In genomic region chr22:49056301-49056700, GRCh38 we compare ENCODE assay signal across 31 cellular contexts.
"Had no signal": no experiment of that assay in that cellular context is flagged by ENCODE, and none has a peak within 500 bp of the region (broad histone marks: within the 10 kb centered on the region; RNA-seq: fewer than 3 reads in every experiment).

No MANE protein-coding gene starts in this region.

- H3K4me2 ChIP-seq: smooth muscle cell had no signal

- H3K4me3 Mint-ChIP-seq: naive thymus-derived CD8-positive, alpha-beta T cell; natural killer cell treated with Interleukin-12 subunit alpha and Interleukin-12 subunit beta and Interleukin-15 and Interleukin-18, amount 100 ng/mL, for 72 hours; nephron progenitor cell; neural crest cell; stimulated activated memory B cell treated with anti-CD40 and anti-IgM and Interleukin-4, amounts not matched to agents 10 μg/mL and 1 μg/mL and 100 μg/mL, for 72 hours; stimulated activated naive CD8-positive, alpha-beta T cell treated with anti-CD3 and anti-CD28 coated beads, Interleukin-15, amount 100 ng/mL, for 72 hours; type B pancreatic cell had no signal

- FAIRE-seq: pancreas had no signal

- H3K27me3 ChIP-seq: pancreas, right lobe of liver, testis, upper lobe of right lung, uterus had no signal

- H3K9me3 ChIP-seq: neutrophil, pancreas, psoas muscle, right lobe of liver, spleen, suprapubic skin, testis, tibial artery, transverse colon, upper lobe of right lung, uterus had no signal

- ATAC-seq: naive thymus-derived CD8-positive, alpha-beta T cell; natural killer cell treated with Interleukin-12 subunit alpha and Interleukin-12 subunit beta and Interleukin-15 and Interleukin-18, amount 100 ng/mL, for 72 hours; pancreas; psoas muscle; right cardiac atrium; right lobe of liver; stimulated activated memory B cell treated with anti-CD40 and anti-IgM and Interleukin-4, amounts not matched to agents 10 μg/mL and 1 μg/mL and 100 μg/mL, for 72 hours; stimulated activated naive CD8-positive, alpha-beta T cell treated with anti-CD3 and anti-CD28 coated beads, Interleukin-15, amount 100 ng/mL, for 72 hours; stimulated activated naive CD8-positive, alpha-beta T cell treated with anti-CD3 and anti-CD28 coated beads, Interleukin-15, Interleukin-2, amounts not matched to agents 100 U/mL and 50 U/mL, for 24 hours; upper lobe of right lung had no signal

- H3K27ac Mint-ChIP-seq: natural killer cell treated with Interleukin-12 subunit alpha and Interleukin-12 subunit beta and Interleukin-15 and Interleukin-18, amount 100 ng/mL, for 72 hours; nephron progenitor cell; progenitor cell of endocrine pancreas; stimulated activated memory B cell treated with anti-CD40 and anti-IgM and Interleukin-4, amounts not matched to agents 10 μg/mL and 1 μg/mL and 100 μg/mL, for 72 hours; type B pancreatic cell had no signal

- H3K36me3 ChIP-seq: neutrophil, pancreas, right lobe of liver, spleen, suprapubic skin, tibial artery, transverse colon, upper lobe of right lung, uterus had no signal

- H3K4me1 ChIP-seq: psoas muscle, right lobe of liver, spleen, suprapubic skin, testis, tibial artery, transverse colon, upper lobe of right lung, uterus had no signal

- H3K4me3 ChIP-seq: pancreas, psoas muscle, right lobe of liver, skin epidermis, smooth muscle cell, spleen, suprapubic skin, testis, tibial artery, transverse colon, upper lobe of right lung, uterus had no signal

- H3K9me3 Mint-ChIP-seq: natural killer cell treated with Interleukin-12 subunit alpha and Interleukin-12 subunit beta and Interleukin-15 and Interleukin-18, amount 100 ng/mL, for 72 hours; nephron progenitor cell; neural crest cell; stimulated activated memory B cell treated with anti-CD40 and anti-IgM and Interleukin-4, amounts not matched to agents 10 μg/mL and 1 μg/mL and 100 μg/mL, for 72 hours; stimulated activated naive CD8-positive, alpha-beta T cell treated with anti-CD3 and anti-CD28 coated beads, Interleukin-15, amount 100 ng/mL, for 72 hours; type B pancreatic cell had no signal

- DNase-seq: naive thymus-derived CD8-positive, alpha-beta T cell; nephron progenitor cell; nucleus accumbens; psoas muscle; right cardiac atrium; right lobe of liver; spleen; stimulated activated CD4-positive, alpha-beta T cell treated with anti-CD3 and anti-CD28 coated beads, Interleukin-12 subunit alpha, Interleukin-12 subunit beta, amount 100 ng/mL, for 4 hours; stimulated activated CD4-positive, alpha-beta T cell treated with anti-CD3 and anti-CD28 coated beads, Interleukin-1b, Interleukin-23, amount 100 ng/mL, for 48 hours; stimulated activated CD4-positive, alpha-beta T cell treated with anti-CD3 and anti-CD28 coated beads, Interleukin-4, amount 100 ng/mL, for 1 hour; stimulated activated CD4-positive, alpha-beta T cell treated with anti-CD3 and anti-CD28 coated beads, Interleukin-4, amount 100 ng/mL, for 4 hours; stimulated activated CD8-positive, alpha-beta memory T cell treated with anti-CD3 and anti-CD28 coated beads, Interleukin-4, amount 100 ng/mL, for 48 hours; stimulated activated naive CD4-positive, alpha-beta T cell; stimulated activated naive CD8-positive, alpha-beta T cell treated with anti-CD3 and anti-CD28 coated beads, Interleukin-15, amount 100 ng/mL, for 72 hours; stimulated activated naive CD8-positive, alpha-beta T cell treated with anti-CD3 and anti-CD28 coated beads, Interleukin-15, Interleukin-2, amounts not matched to agents 100 U/mL and 50 U/mL, for 24 hours; substantia nigra; testis; transverse colon; upper lobe of right lung; uterus had no signal

- H3K27ac ChIP-seq: neutrophil, pancreas, psoas muscle, right lobe of liver, skin epidermis, spleen, suprapubic skin, testis, tibial artery, transverse colon, upper lobe of right lung, uterus had no signal

- H3K4me1 Mint-ChIP-seq: nephron progenitor cell; neural crest cell; stimulated activated memory B cell treated with anti-CD40 and anti-IgM and Interleukin-4, amounts not matched to agents 10 μg/mL and 1 μg/mL and 100 μg/mL, for 72 hours had no signal

- H3K36me3 Mint-ChIP-seq: naive thymus-derived CD8-positive, alpha-beta T cell; natural killer cell treated with Interleukin-12 subunit alpha and Interleukin-12 subunit beta and Interleukin-15 and Interleukin-18, amount 100 ng/mL, for 72 hours; stimulated activated memory B cell treated with anti-CD40 and anti-IgM and Interleukin-4, amounts not matched to agents 10 μg/mL and 1 μg/mL and 100 μg/mL, for 72 hours; type B pancreatic cell had no signal
